1 cellular context compared by ENCODE assay signal in genomic region chr3:39639344-39640236, GRCh38.
A peak's percentile ranks its signal among the peaks of the same experiment; 100 is the strongest.
TF ChIP-seq lines count a peak whose summit lies in the region.

No MANE protein-coding gene starts in this region.

TF ChIP-seq in SK-N-SH, 30 proteins besides CTCF, POLR2A, EP300 and RAD21 (continued from another document):
- TF ChIP-seq, protein P1, sequence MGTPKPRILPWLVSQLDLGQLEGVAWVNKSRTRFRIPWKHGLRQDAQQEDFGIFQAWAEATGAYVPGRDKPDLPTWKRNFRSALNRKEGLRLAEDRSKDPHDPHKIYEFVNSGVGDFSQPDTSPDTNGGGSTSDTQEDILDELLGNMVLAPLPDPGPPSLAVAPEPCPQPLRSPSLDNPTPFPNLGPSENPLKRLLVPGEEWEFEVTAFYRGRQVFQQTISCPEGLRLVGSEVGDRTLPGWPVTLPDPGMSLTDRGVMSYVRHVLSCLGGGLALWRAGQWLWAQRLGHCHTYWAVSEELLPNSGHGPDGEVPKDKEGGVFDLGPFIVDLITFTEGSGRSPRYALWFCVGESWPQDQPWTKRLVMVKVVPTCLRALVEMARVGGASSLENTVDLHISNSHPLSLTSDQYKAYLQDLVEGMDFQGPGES (IDR thresholded peaks at IDR 0.05; ENCODE audit: low read depth, low read length): no peak
- TF ChIP-seq TEAD4 (IDR thresholded peaks at IDR 0.05; ENCODE audit: borderline replicate concordance, insufficient read depth): peak; percentile 27; the same call in 1 of the 2 replicates
TF ChIP-seq in SK-N-SH: peak in this region for 11.
